1 cellular context compared by ENCODE assay signal in genomic region chr14:97164014-97164413, GRCh38.
TF ChIP-seq lines count a peak whose summit lies in the region.

No MANE protein-coding gene starts in this region.

TF ChIP-seq in SK-N-SH treated with all-trans-retinoic acid at 6 μM for 48 hours, 23 proteins besides CTCF, POLR2A, EP300 and RAD21 (continued from another document):
- TF ChIP-seq POU6F1 (CRISPR knock-in tag; IDR thresholded peaks at IDR 0.05; ENCODE audit: borderline replicate concordance, low read depth): no peak
- no peak for TF ChIP-seq ESRRG (CRISPR knock-in tag; IDR thresholded peaks at IDR 0.05)
- no peak for TF ChIP-seq ZFP30 (CRISPR knock-in tag; IDR thresholded peaks at IDR 0.05)
- no peak for TF ChIP-seq CREB5 (CRISPR knock-in tag; IDR thresholded peaks at IDR 0.05; ENCODE audit: low read depth)
- no peak for TF ChIP-seq PPARA (CRISPR knock-in tag; IDR thresholded peaks at IDR 0.05; ENCODE audit: borderline replicate concordance)
- no peak for TF ChIP-seq OSR1 (CRISPR knock-in tag; IDR thresholded peaks at IDR 0.05)
- TF ChIP-seq ISL1 (CRISPR knock-in tag; IDR thresholded peaks at IDR 0.05): no peak
- no peak for TF ChIP-seq ZFP3 (CRISPR knock-in tag; IDR thresholded peaks at IDR 0.05)
- no peak for TF ChIP-seq SNAI2 (CRISPR knock-in tag; IDR thresholded peaks at IDR 0.05)
- TF ChIP-seq RARB (CRISPR knock-in tag; IDR thresholded peaks at IDR 0.05): no peak
- no peak for TF ChIP-seq ZC3H10 (CRISPR knock-in tag; IDR thresholded peaks at IDR 0.05)
- no peak for TF ChIP-seq ARNTL (CRISPR knock-in tag; IDR thresholded peaks at IDR 0.05; ENCODE audit: borderline replicate concordance, low read depth)
